ENCODE assay signal across 19 cellular contexts in the genomic region with DNA sequence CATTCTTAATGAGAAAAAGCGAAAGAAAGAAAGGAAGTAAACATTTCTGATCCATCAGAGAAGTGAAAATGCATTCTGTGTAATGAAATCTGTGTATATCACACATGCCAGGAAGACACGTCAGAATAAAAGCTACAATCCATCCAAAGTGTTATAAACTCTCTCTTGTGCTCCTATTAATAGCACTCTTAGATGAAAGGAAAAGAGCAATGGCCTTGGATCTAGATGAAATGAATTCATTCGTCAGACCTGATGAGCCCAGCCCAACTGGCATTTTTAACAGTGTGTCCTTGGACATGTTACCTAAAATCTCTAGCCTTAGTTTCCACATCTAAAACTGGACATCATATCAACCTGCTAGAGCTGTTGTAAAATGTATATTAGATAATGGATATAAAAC.
"Had no signal": no experiment of that assay in that cellular context is flagged by ENCODE, and none has a peak within 500 bp of the region (broad histone marks: within the 10 kb centered on the region; RNA-seq: fewer than 3 reads in every experiment).

No MANE protein-coding gene starts in this region.

- H3K27me3 ChIP-seq: esophagus muscularis mucosa, hepatocyte, neutrophil, pancreas, sigmoid colon, stomach, thyroid gland, vagina had no signal

- H3K4me1 ChIP-seq: pancreas, stomach, thyroid gland, vagina had no signal

- H3K4me3 ChIP-seq: coronary artery, esophagus muscularis mucosa, hepatocyte, lung, pancreas, sigmoid colon, stomach, thyroid gland, vagina had no signal

- H3K79me2 ChIP-seq: hepatocyte had no signal

- H2AFZ ChIP-seq: hepatocyte had no signal

- DNase-seq: dermis blood vessel endothelial cell; effector memory CD4-positive, alpha-beta T cell; kidney; natural killer cell; pancreas; sigmoid colon; stimulated activated CD4-positive, alpha-beta T cell treated with anti-CD3 and anti-CD28 coated beads, Interleukin-2, amount 100 ng/mL, for 24 hours; stimulated activated CD4-positive, alpha-beta T cell treated with anti-CD3 and anti-CD28 coated beads, Interleukin-4, amount 100 ng/mL, for 24 hours; stimulated activated naive CD4-positive, alpha-beta T cell treated with Interleukin-2 at 50 U/mL for 16 hours; stomach; thyroid gland; trophoblast cell had no signal

- ATAC-seq: natural killer cell; pancreas; stimulated activated effector memory CD8-positive, alpha-beta T cell treated with anti-CD3 and anti-CD28 coated beads, Interleukin-12 subunit alpha, Interleukin-12 subunit beta, amount 100 ng/mL, for 72 hours had no signal

- H3K9me3 ChIP-seq: esophagus muscularis mucosa, neutrophil, pancreas, sigmoid colon, stomach, thyroid gland, vagina had no signal

- H3K4me2 ChIP-seq: hepatocyte had no signal

- H3K36me3 ChIP-seq: esophagus muscularis mucosa, neutrophil, pancreas, sigmoid colon, stomach, thyroid gland, vagina had no signal

- H3K27ac ChIP-seq: coronary artery, esophagus muscularis mucosa, hepatocyte, neutrophil, pancreas, sigmoid colon, stomach, thyroid gland, vagina had no signal
